9 cellular contexts compared by ENCODE assay signal in genomic region chr19:8252922-8253589, GRCh38. TPM values are rescaled to one million over a fixed set of nuclear protein-coding genes. Genes with fewer than 3 reads are reported as not detected.
DNase-seq lines count a peak whose midpoint lies in the region; ATAC-seq and TF ChIP-seq lines count a peak whose summit lies in the region.
"Had no signal": no experiment of that assay in that cellular context is flagged by ENCODE, and none has a peak within 500 bp of the region (broad histone marks: within the 10 kb centered on the region; RNA-seq: fewer than 3 reads in every experiment).

No MANE protein-coding gene starts in this region.

- no peaks in the 10 kb centered on the region for H3K27me3 ChIP-seq in right atrium auricular region
- H3K27me3 ChIP-seq: BLaER1 had no signal

- no peak overlapping the region for H3K27ac ChIP-seq in right atrium auricular region
- H3K27ac ChIP-seq: BLaER1 had no signal

- no peaks in the 10 kb centered on the region for H3K9me3 ChIP-seq in right atrium auricular region
- H3K9me3 ChIP-seq: BLaER1 had no signal

- peak; percentile 82 for ATAC-seq in sciatic nerve
- no peak for ATAC-seq in HG02763 (IDR thresholded peaks at IDR 0.05; ENCODE audit: unreplicated experiment)

- peak; percentile 86 to 96 for TF ChIP-seq CTCF in right atrium auricular region (IDR thresholded peaks at IDR 0.05)

- peaks cover 0 to 17% of the 10 kb centered on the region in 2 donors for H3K4me1 ChIP-seq in right atrium auricular region
- H3K4me1 ChIP-seq: BLaER1 had no signal

- no peak overlapping the region for H3K4me3 ChIP-seq in right atrium auricular region
- H3K4me3 ChIP-seq: BLaER1 had no signal

- peaks cover 30% of the 10 kb centered on the region for H3K36me3 ChIP-seq in right atrium auricular region

- DNase-seq in NCI-H1436 (lab: John Stamatoyannopoulos, UW) (peak; percentile 84), NCI-H1436 treated with DMSO at 0.1 percent for 48 hours (lab: John Stamatoyannopoulos, UW) (no peak), NCI-H1694 (lab: John Stamatoyannopoulos, UW) (peak; percentile 78), T1000 (lab: John Stamatoyannopoulos, UW) (peak; percentile 67), amygdala (lab: John Stamatoyannopoulos, UW) (peak in 53 of 56 donors; percentile 3 to 86 (median 60)), right atrium auricular region (ENCODE audit: low spot score) (peak; percentile 89), sciatic nerve (ENCODE audit: low spot score) (peak; percentile 93)

- intact Hi-C loops in sciatic nerve (cut with DNase I), result loop anchor here (5.0 to 10.0 kb wide), 2 partner anchors 96 to 298 kb away; no protein-coding TSS in a partner anchor

RNA-seq across cellular contexts. Expression of gene CERS4, which starts 43.9 kb away (rescaled TPM):
- total RNA-seq in right atrium auricular region (10 to 100 TPM; 19.4 to 20.5 TPM), sciatic nerve (66.9 TPM)

RNA-seq across cellular contexts. Expression of gene CD320, which starts 55.1 kb away (rescaled TPM):
- total RNA-seq in right atrium auricular region (10 to 100 TPM; 48.8 to 51.0 TPM), sciatic nerve (23.8 TPM)
